1 cellular context compared by ENCODE assay signal in genomic region chr14:103118663-103119404, GRCh38.
TF ChIP-seq lines count a peak whose summit lies in the region.

No MANE protein-coding gene starts in this region.

TF ChIP-seq in K562, 482 proteins besides CTCF, POLR2A, EP300 and RAD21 (continued from another document and continues in another):
- TF ChIP-seq MGA (IDR thresholded peaks at IDR 0.05): no peak
- TF ChIP-seq, protein P1, sequence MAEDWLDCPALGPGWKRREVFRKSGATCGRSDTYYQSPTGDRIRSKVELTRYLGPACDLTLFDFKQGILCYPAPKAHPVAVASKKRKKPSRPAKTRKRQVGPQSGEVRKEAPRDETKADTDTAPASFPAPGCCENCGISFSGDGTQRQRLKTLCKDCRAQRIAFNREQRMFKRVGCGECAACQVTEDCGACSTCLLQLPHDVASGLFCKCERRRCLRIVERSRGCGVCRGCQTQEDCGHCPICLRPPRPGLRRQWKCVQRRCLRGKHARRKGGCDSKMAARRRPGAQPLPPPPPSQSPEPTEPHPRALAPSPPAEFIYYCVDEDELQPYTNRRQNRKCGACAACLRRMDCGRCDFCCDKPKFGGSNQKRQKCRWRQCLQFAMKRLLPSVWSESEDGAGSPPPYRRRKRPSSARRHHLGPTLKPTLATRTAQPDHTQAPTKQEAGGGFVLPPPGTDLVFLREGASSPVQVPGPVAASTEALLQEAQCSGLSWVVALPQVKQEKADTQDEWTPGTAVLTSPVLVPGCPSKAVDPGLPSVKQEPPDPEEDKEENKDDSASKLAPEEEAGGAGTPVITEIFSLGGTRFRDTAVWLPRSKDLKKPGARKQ (CRISPR knock-in tag; IDR thresholded peaks at IDR 0.05): no peak
- TF ChIP-seq PHF8 (IDR thresholded peaks at IDR 0.05; ENCODE audit: borderline replicate concordance, low read length): peak; percentile 18; the same call in 1 of the 2 replicates
- TF ChIP-seq CBX5 (IDR thresholded peaks at IDR 0.05; ENCODE audit: borderline replicate concordance, low read depth): no peak
- TF ChIP-seq ARID4B (CRISPR knock-in tag; IDR thresholded peaks at IDR 0.05): no peak
- TF ChIP-seq ETS1 (conservative IDR thresholded peaks at IDR 0.05; ENCODE audit: control insufficient read depth, low read depth, low read length): no peak
- TF ChIP-seq ZBTB40 (IDR thresholded peaks at IDR 0.05): no peak
- no peak for TF ChIP-seq ZBTB40 (CRISPR knock-in tag; IDR thresholded peaks at IDR 0.05)
- TF ChIP-seq, protein P2, sequence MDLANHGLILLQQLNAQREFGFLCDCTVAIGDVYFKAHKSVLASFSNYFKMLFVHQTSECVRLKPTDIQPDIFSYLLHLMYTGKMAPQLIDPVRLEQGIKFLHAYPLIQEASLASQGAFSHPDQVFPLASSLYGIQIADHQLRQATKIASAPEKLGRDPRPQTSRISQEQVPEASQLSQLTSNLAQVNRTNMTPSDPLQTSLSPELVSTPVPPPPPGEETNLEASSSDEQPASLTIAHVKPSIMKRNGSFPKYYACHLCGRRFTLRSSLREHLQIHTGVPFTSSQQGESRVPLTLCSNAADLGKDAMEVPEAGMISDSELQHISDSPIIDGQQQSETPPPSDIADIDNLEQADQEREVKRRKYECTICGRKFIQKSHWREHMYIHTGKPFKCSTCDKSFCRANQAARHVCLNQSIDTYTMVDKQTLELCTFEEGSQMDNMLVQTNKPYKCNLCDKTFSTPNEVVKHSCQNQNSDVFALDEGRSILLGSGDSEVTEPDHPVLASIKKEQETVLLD (IDR thresholded peaks at IDR 0.05): 0 out of 2 replicates have a peak, but pooled peaks have one; percentile 44
- no peak for TF ChIP-seq SLC30A9 (CRISPR knock-in tag; IDR thresholded peaks at IDR 0.05)
- no peak for TF ChIP-seq RBM17 (IDR thresholded peaks at IDR 0.05; ENCODE audit: borderline replicate concordance, low read depth, low read length)
- TF ChIP-seq TBL1XR1 (IDR thresholded peaks at IDR 0.05; ENCODE audit: low read length in 2 of 2): peak in 1 of 2 experiments; percentile 26; a peak in 1 of 4 replicates
- TF ChIP-seq GTF2F1 (IDR thresholded peaks at IDR 0.05; ENCODE audit: low read depth, low read length): no peak
- TF ChIP-seq RAD51 (IDR thresholded peaks at IDR 0.05; ENCODE audit: borderline replicate concordance, low read depth): 0 out of 2 replicates have a peak, but pooled peaks have one; percentile 64
- TF ChIP-seq SMAD1 (IDR thresholded peaks at IDR 0.05; ENCODE audit: low read depth, low read length, partially characterized antibody): no peak
